Comparison of ENCODE assay signal across 35 cellular contexts in the genomic region with DNA sequence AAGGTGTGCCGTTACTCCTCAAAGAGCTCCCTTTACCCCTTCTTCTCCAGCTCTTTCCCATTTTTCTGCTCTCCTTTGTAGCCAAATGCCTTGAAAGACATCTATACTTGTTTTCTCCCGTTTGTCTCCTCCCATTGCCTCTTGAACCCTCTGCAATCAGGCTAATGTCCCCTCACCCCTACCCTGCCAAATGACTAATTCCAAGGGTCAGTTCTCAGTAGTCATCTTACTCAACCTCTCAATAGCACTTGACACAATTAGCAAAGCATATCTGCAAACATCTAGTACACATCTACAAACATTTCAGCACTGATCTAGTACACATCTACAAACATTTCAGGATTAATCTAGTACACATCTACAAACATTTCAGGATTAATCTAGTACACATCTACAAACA. TPM values are rescaled to one million over a fixed set of nuclear protein-coding genes. Genes with fewer than 3 reads are reported as not detected.
"Had no signal": no experiment of that assay in that cellular context is flagged by ENCODE, and none has a peak within 500 bp of the region (broad histone marks: within the 10 kb centered on the region; RNA-seq: fewer than 3 reads in every experiment).

No MANE protein-coding gene starts in this region.

- H3K36me3 ChIP-seq: cardiac muscle cell, colonic mucosa, gastrocnemius medialis, lower lobe of right lung, ovary, suprapubic skin, tibial artery had no signal

- DNase-seq: activated CD4-positive, alpha-beta T cell treated with anti-CD3 and anti-CD28 coated beads for 48 hours; activated CD4-positive, alpha-beta T cell treated with anti-CD3 and anti-CD28 coated beads, Interleukin-2, amount 50 U/mL, for 48 hours; activated CD8-positive, alpha-beta memory T cell treated with anti-CD3 and anti-CD28 coated beads for 24 hours; activated effector memory CD4-positive, alpha-beta T cell treated with Interleukin-2 at 50 U/mL for 16 hours; activated naive CD4-positive, alpha-beta T cell treated with Interleukin-2 at 50 U/mL for 16 hours; aorta; body of pancreas; cerebellar nuclear complex; colonic mucosa; dorsolateral prefrontal cortex; effector memory CD4-positive, alpha-beta T cell; erythroblast; gastrocnemius medialis; glutamatergic neuron; hippocampal formation; left cardiac atrium; lower lobe of right lung; mesendoderm; mucosa of descending colon; ovary; psoas muscle; stimulated activated CD4-positive, alpha-beta T cell treated with anti-CD3 and anti-CD28 coated beads, Interleukin-15, amount 100 ng/mL, for 24 hours; stimulated activated CD4-positive, alpha-beta T cell treated with anti-CD3 and anti-CD28 coated beads, Interleukin-2, amount 100 ng/mL, for 24 hours; stimulated activated naive CD4-positive, alpha-beta T cell; T-helper 9 cell; tibial artery had no signal

- H3K27me3 ChIP-seq: body of pancreas, cardiac muscle cell, colonic mucosa, dorsolateral prefrontal cortex, gastrocnemius medialis, ovary, suprapubic skin had no signal

- H3K4me1 ChIP-seq: colonic mucosa, gastrocnemius medialis, lower lobe of right lung, psoas muscle, suprapubic skin, tibial artery had no signal

- ATAC-seq: activated CD4-positive, CD25-positive, alpha-beta regulatory T cell treated with anti-CD3 and anti-CD28 coated beads, Interleukin-2, amount 50 U/mL, for 24 hours; gastrocnemius medialis; psoas muscle had no signal

- H3K27ac ChIP-seq: cardiac muscle cell, colonic mucosa, dorsolateral prefrontal cortex, gastrocnemius medialis, lower lobe of right lung, ovary, psoas muscle, suprapubic skin, tibial artery, VCaP had no signal

- H3K4me3 ChIP-seq: body of pancreas, cardiac muscle cell, colonic mucosa, dorsolateral prefrontal cortex, gastrocnemius medialis, lower lobe of right lung, mucosa of descending colon, ovary, psoas muscle, suprapubic skin, tibial artery had no signal

- H3K4me3 Mint-ChIP-seq: activated naive CD8-positive, alpha-beta T cell had no signal

- H3K9me3 ChIP-seq: body of pancreas, colonic mucosa, gastrocnemius medialis, lower lobe of right lung, mucosa of descending colon, ovary, psoas muscle, suprapubic skin, tibial artery had no signal

- H3K27ac Mint-ChIP-seq: activated naive CD8-positive, alpha-beta T cell had no signal

- FAIRE-seq: keratinocyte, TTC549 had no signal

- H3K36me3 Mint-ChIP-seq: activated naive CD8-positive, alpha-beta T cell had no signal

RNA-seq across cellular contexts. Expression of a gene that starts 12.6 kb away (rescaled TPM):
- total RNA-seq: cardiac muscle cell; T-helper 1 cell treated with Interleukin-12 subunit alpha and Interleukin-12 subunit beta and Interleukin-4 antibody, amounts not matched to agents 30 ng/mL and 1 ng/mL, for 36 hours had no signal
- polyA plus RNA-seq: cardiac muscle cell, keratinocyte, neural cell had no signal
